11 cellular contexts compared by ENCODE assay signal in genomic region chr2:30417253-30417652, GRCh38. TPM values are rescaled to one million over a fixed set of nuclear protein-coding genes. Genes with fewer than 3 reads are reported as not detected.
DNase-seq lines count a peak whose midpoint lies in the region; ATAC-seq and TF ChIP-seq lines count a peak whose summit lies in the region.
"Had no signal": no experiment of that assay in that cellular context is flagged by ENCODE, and none has a peak within 500 bp of the region (broad histone marks: within the 10 kb centered on the region; RNA-seq: fewer than 3 reads in every experiment).

No MANE protein-coding gene starts in this region.

- H3K27ac ChIP-seq in right cardiac atrium (ENCODE audit: low read length) (peak overlapping the region; percentile 70), parathyroid adenoma (peak overlapping the region; percentile 10), MM.1S (ENCODE audit: low read length) (no peak overlapping the region)

- WGBS in right cardiac atrium = 30% methylated on average over 3 of the region's 3 CpGs

- H3K27me3 ChIP-seq in right cardiac atrium (ENCODE audit: control insufficient read depth, insufficient read depth) (no peaks in the 10 kb centered on the region), parathyroid adenoma (ENCODE audit: control insufficient read depth, insufficient read depth, low read length) (no peaks in the 10 kb centered on the region), MM.1S (replicated peaks; ENCODE audit: insufficient read depth, low read length) (no peaks in the 10 kb centered on the region)

- no peak overlapping the region for H3K4me3 Mint-ChIP-seq in activated naive CD8-positive, alpha-beta T cell treated with anti-CD3 and anti-CD28 coated beads for 36 hours

- H2AFZ ChIP-seq in parathyroid adenoma = peak overlapping the region; percentile 7
- no peak overlapping the region for H2AFZ ChIP-seq in MM.1S (ENCODE audit: low read length)

- peaks cover 23% of the 10 kb centered on the region for H3K4me1 Mint-ChIP-seq in activated naive CD8-positive, alpha-beta T cell treated with anti-CD3 and anti-CD28 coated beads for 36 hours

- H3K4me2 ChIP-seq in parathyroid adenoma (ENCODE audit: low read length) (no peak overlapping the region), MM.1S (ENCODE audit: low read depth, low read length) (no peak overlapping the region)

- no peak for TF ChIP-seq CTCF in parathyroid adenoma (IDR thresholded peaks at IDR 0.05)
- no peak for TF ChIP-seq CTCF in MM.1S (IDR thresholded peaks at IDR 0.05; ENCODE audit: low read length)

- no peak for DNase-seq in Right ventricle myocardium inferior (ENCODE audit: missing footprints)
- DNase-seq in cardiac septum (ENCODE audit: low spot score) = no peak
- peak; percentile 33 to 83 (median 72) for DNase-seq in right cardiac atrium
- DNase-seq in stimulated activated CD4-positive, alpha-beta T cell treated with anti-CD3 and anti-CD28 coated beads, Interleukin-4, amount 100 ng/mL, for 4 hours = no peak
- DNase-seq in germinal center (ENCODE audit: low spot score) = no peak
- DNase-seq in activated naive CD8-positive, alpha-beta T cell treated with anti-CD3 and anti-CD28 coated beads for 36 hours = no peak
- DNase-seq in MM.1S = no peak
- DNase-seq: activated CD4-positive, alpha-beta T cell treated with anti-CD3 and anti-CD28 coated beads for 48 hours; activated naive CD4-positive, alpha-beta T cell; Karpas-422 had no signal

- H3K9me3 ChIP-seq in right cardiac atrium (ENCODE audit: control insufficient read depth, low read length) = no peaks in the 10 kb centered on the region
- no peaks in the 10 kb centered on the region for H3K9me3 ChIP-seq in parathyroid adenoma (ENCODE audit: control insufficient read depth, low read length)
- H3K9me3 ChIP-seq in MM.1S (replicated peaks; ENCODE audit: insufficient read depth, low read length) = no peaks in the 10 kb centered on the region

- H3K9ac ChIP-seq in parathyroid adenoma (no peak overlapping the region), MM.1S (ENCODE audit: low read length) (no peak overlapping the region)

- no peaks in the 10 kb centered on the region for H3K9me3 Mint-ChIP-seq in activated naive CD8-positive, alpha-beta T cell treated with anti-CD3 and anti-CD28 coated beads for 36 hours

- no peaks in the 10 kb centered on the region for H3K36me3 Mint-ChIP-seq in activated naive CD8-positive, alpha-beta T cell treated with anti-CD3 and anti-CD28 coated beads for 36 hours

- H3K4me1 ChIP-seq in right cardiac atrium (ENCODE audit: control insufficient read depth, insufficient read depth, low read length) (peaks cover 9% of the 10 kb centered on the region), parathyroid adenoma (no peaks in the 10 kb centered on the region), MM.1S (ENCODE audit: low read length) (no peaks in the 10 kb centered on the region)

- no peaks in the 10 kb centered on the region for H3K79me2 ChIP-seq in parathyroid adenoma
- no peaks in the 10 kb centered on the region for H3K79me2 ChIP-seq in MM.1S (ENCODE audit: low read length)

- H3K27me3 Mint-ChIP-seq in activated naive CD8-positive, alpha-beta T cell treated with anti-CD3 and anti-CD28 coated beads for 36 hours = no peaks in the 10 kb centered on the region

- ATAC-seq in Right ventricle myocardium inferior = peak; percentile 75
- peak; percentile 47 to 81 for ATAC-seq in right cardiac atrium

- intact Hi-C loops in Right ventricle myocardium inferior (cut with DNase I) (loop anchor here (10.0 kb wide), 1 partner anchor 98 kb away; no protein-coding TSS in a partner anchor), cardiac septum (cut with DNase I) (loop anchor here (10.0 kb wide), 1 partner anchor 168 kb away; no protein-coding TSS in a partner anchor), right cardiac atrium (cut with DNase I) (loop anchor here in 2 of 4 donors (10.0 kb wide), 1 partner anchor 182 kb away; the partner anchor contains the start of gene LBH (in 2 of the 2))

- H3K4me3 ChIP-seq in right cardiac atrium (ENCODE audit: low read length) = no peak overlapping the region
- no peak overlapping the region for H3K4me3 ChIP-seq in parathyroid adenoma (ENCODE audit: low read depth, low read length)
- no peak overlapping the region for H3K4me3 ChIP-seq in MM.1S (ENCODE audit: low read length)

- no peak overlapping the region for H3K27ac Mint-ChIP-seq in activated naive CD8-positive, alpha-beta T cell treated with anti-CD3 and anti-CD28 coated beads for 36 hours

- H3F3A ChIP-seq in MM.1S (ENCODE audit: insufficient read depth, low read length) = no peaks in the 10 kb centered on the region

- H4K20me1 ChIP-seq in MM.1S (ENCODE audit: insufficient read depth, low read length) = no peaks in the 10 kb centered on the region

- H3K9me2 ChIP-seq in MM.1S (replicated peaks; ENCODE audit: insufficient read depth, low read length) = no peaks in the 10 kb centered on the region

- H3K36me3 ChIP-seq in parathyroid adenoma (ENCODE audit: control insufficient read depth, insufficient read depth, low read length) (no peaks in the 10 kb centered on the region), MM.1S (replicated peaks; ENCODE audit: insufficient read depth, low read length) (no peaks in the 10 kb centered on the region)

RNA-seq across cellular contexts. Expression of gene LCLAT1, which starts 29.8 kb away (rescaled TPM):
- 30.9 TPM for total RNA-seq in Right ventricle myocardium inferior
- 39.9 TPM for total RNA-seq in cardiac septum
- 10 to 100 TPM; 15.8 to 18.7 (median 16.5) TPM for total RNA-seq in right cardiac atrium
- 5.1 TPM for polyA plus RNA-seq in right cardiac atrium
- 10 to 100 TPM; 26.6 to 31.5 TPM for total RNA-seq in activated naive CD8-positive, alpha-beta T cell treated with anti-CD3 and anti-CD28 coated beads for 36 hours

Comparison
In these comparisons a context has a peak if more than half of its experiments do, and no peak if none do; other contexts are left out.
1. DNase-seq: peak in right cardiac atrium (3 of 3); none in Right ventricle myocardium inferior (single experiment), cardiac septum (single experiment), stimulated activated CD4-positive, alpha-beta T cell treated with anti-CD3 and anti-CD28 coated beads, Interleukin-4, amount 100 ng/mL, for 4 hours (0 of 2), germinal center (single experiment), activated naive CD8-positive, alpha-beta T cell treated with anti-CD3 and anti-CD28 coated beads for 36 hours (single experiment) and MM.1S (single experiment).